Comparison of ENCODE assay signal across 17 cellular contexts in the genomic region with DNA sequence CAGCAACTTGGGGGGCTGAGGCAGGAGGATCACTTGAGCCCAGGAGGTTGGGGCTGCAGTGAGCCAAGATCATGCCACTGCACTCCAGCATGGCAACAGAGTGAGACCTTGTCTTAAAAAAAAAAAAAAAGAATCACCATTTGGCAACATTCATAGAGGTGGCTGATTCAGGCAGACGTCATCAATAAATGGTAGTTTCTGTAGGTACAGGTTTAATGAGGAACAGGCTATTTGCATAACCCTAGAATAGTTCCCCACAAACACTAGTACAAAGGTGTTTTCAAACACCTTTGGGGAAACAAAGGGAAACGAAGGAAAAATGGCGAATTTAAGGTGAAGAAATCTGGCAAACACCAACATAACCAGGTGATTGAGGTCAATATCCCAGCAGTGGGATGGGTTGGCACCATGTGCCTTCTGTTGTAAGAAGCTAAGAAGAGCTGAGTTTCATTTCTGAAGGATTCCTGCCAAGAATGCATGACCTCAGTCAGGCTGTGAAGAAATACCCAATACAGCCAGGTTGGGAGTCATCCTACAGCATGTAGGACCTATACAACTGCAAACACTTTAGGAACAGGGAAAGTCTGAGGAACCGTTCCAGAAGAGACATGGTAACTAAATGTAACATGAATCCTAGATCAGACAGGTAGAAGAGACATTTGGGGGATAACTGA. TPM values are rescaled to one million over a fixed set of nuclear protein-coding genes. Genes with fewer than 3 reads are reported as not detected.
A peak's percentile ranks its signal among the peaks of the same experiment; 100 is the strongest.
DNase-seq lines count a peak whose midpoint lies in the region; ATAC-seq and TF ChIP-seq lines count a peak whose summit lies in the region.
"Had no signal": no experiment of that assay in that cellular context is flagged by ENCODE, and none has a peak within 500 bp of the region (broad histone marks: within the 10 kb centered on the region; RNA-seq: fewer than 3 reads in every experiment).

No MANE protein-coding gene starts in this region.

- no peaks in the 10 kb centered on the region for H3K36me3 Mint-ChIP-seq in activated CD4-positive, alpha-beta memory T cell treated with anti-CD3 and anti-CD28 coated beads for 36 hours
- H3K36me3 Mint-ChIP-seq: mesothelial cell of epicardium had no signal

- H3K4me1 Mint-ChIP-seq in activated CD4-positive, alpha-beta memory T cell treated with anti-CD3 and anti-CD28 coated beads for 36 hours (ENCODE audit: low read depth): peaks cover 8% of the 10 kb centered on the region

- no peak overlapping the region for H2BK5ac ChIP-seq in mesendoderm (ENCODE audit: low read length)

- no peak overlapping the region for H2BK15ac ChIP-seq in mesendoderm (replicated peaks; ENCODE audit: low read depth)

- no peak overlapping the region for H3K18ac ChIP-seq in mesendoderm (ENCODE audit: low read length)

- no peaks in the 10 kb centered on the region for H3K9me3 ChIP-seq in MG63

- intact Hi-C loops in activated CD4-positive, alpha-beta memory T cell treated with anti-CD3 and anti-CD28 coated beads for 36 hours (cut with micrococcal nuclease): no loop called here

- H3K4me3 Mint-ChIP-seq in activated CD4-positive, alpha-beta memory T cell treated with anti-CD3 and anti-CD28 coated beads for 36 hours: no peak overlapping the region
- H3K4me3 Mint-ChIP-seq: activated naive CD8-positive, alpha-beta T cell treated with anti-CD3 and anti-CD28 coated beads, Interleukin-2, amount 10 ng/mL, durations not matched to agents 7 days and 5 days; mesothelial cell of epicardium had no signal

- H3K4me2 ChIP-seq in mesendoderm (ENCODE audit: low read length): no peak overlapping the region

- no peak overlapping the region for H3K27ac ChIP-seq in mesendoderm (ENCODE audit: low read depth, low read length)
- H3K27ac ChIP-seq: WERI-Rb-1 had no signal

- H3K4me3 ChIP-seq in MG63 (no peak overlapping the region), mesendoderm (ENCODE audit: low read length) (no peak overlapping the region)

- no peaks in the 10 kb centered on the region for H3K79me2 ChIP-seq in mesendoderm (ENCODE audit: control insufficient read depth, insufficient read depth, low read length)

- no peak for TF ChIP-seq CTCF in omental fat pad (IDR thresholded peaks at IDR 0.05)

- no peak overlapping the region for H4K8ac ChIP-seq in mesendoderm (ENCODE audit: low read depth, low read length)

- no peak overlapping the region for H4K5ac ChIP-seq in mesendoderm (ENCODE audit: low read length)

- POLR2A ChIA-PET in activated CD4-positive, alpha-beta memory T cell treated with anti-CD3 and anti-CD28 coated beads for 36 hours (lab: Charles Lee): no interaction called here

- H3K4ac ChIP-seq in mesendoderm (ENCODE audit: low read depth, low read length): no peak overlapping the region

- H3K27me3 Mint-ChIP-seq in activated CD4-positive, alpha-beta memory T cell treated with anti-CD3 and anti-CD28 coated beads for 36 hours: peaks cover 6% of the 10 kb centered on the region

- H3K36me3 ChIP-seq in MG63: no peaks in the 10 kb centered on the region
- H3K36me3 ChIP-seq in mesendoderm (ENCODE audit: control insufficient read depth, insufficient read depth, low read length): no peaks in the 10 kb centered on the region
- H3K36me3 ChIP-seq: WERI-Rb-1 had no signal

- peaks cover 3% of the 10 kb centered on the region; the same call in 1 of the 2 replicates for H3K27me3 ChIP-seq in MG63
- H3K27me3 ChIP-seq in mesendoderm (ENCODE audit: insufficient read depth, low read length, poor library complexity): peaks cover 5% of the 10 kb centered on the region

- WGBS in mesendoderm (ENCODE audit: extremely low coverage, insufficient coverage, low lambda C conversion rate): no CpG with 5 or more reads among the region's 4 CpGs

- DNase-seq in AG20443 (ENCODE audit: low spot score) (peak; percentile 76), MG63 (peak; percentile 38), omental fat pad (ENCODE audit: low spot score) (no peak), T-helper 1 cell (no peak), NCI-H2029 (lab: John Stamatoyannopoulos, UW) (no peak), mesendoderm (no peak)
- DNase-seq in activated CD4-positive, alpha-beta memory T cell treated with anti-CD3 and anti-CD28 coated beads for 36 hours: no peak
- DNase-seq: activated naive CD8-positive, alpha-beta T cell treated with anti-CD3 and anti-CD28 coated beads, Interleukin-2, amount 10 ng/mL, durations not matched to agents 7 days and 5 days; effector memory CD4-positive, alpha-beta T cell; KBM-7; NCI-H1105; NCI-H2171; NCI-H82; WERI-Rb-1 had no signal

- H3K9ac ChIP-seq in mesendoderm (ENCODE audit: low read length): no peak overlapping the region

- H3K79me1 ChIP-seq in mesendoderm (ENCODE audit: low read length): no peaks in the 10 kb centered on the region

- no peak overlapping the region for H2BK120ac ChIP-seq in mesendoderm (ENCODE audit: low read depth, low read length)

- H3K56ac ChIP-seq in mesendoderm (ENCODE audit: low read length): no peak overlapping the region

- CTCF ChIA-PET in activated CD4-positive, alpha-beta memory T cell treated with anti-CD3 and anti-CD28 coated beads for 36 hours (lab: Charles Lee): no interaction called here

- H3K23ac ChIP-seq in mesendoderm (ENCODE audit: low read length): no peak overlapping the region

- H3K27ac Mint-ChIP-seq in activated CD4-positive, alpha-beta memory T cell treated with anti-CD3 and anti-CD28 coated beads for 36 hours: no peak overlapping the region
- H3K27ac Mint-ChIP-seq: activated naive CD8-positive, alpha-beta T cell treated with anti-CD3 and anti-CD28 coated beads, Interleukin-2, amount 10 ng/mL, durations not matched to agents 7 days and 5 days; mesothelial cell of epicardium had no signal

- ATAC-seq in esophagus mucosa (peak; percentile 85), omental fat pad (ENCODE audit: low FRiP score) (peak; percentile 53)

- H2AK5ac ChIP-seq in mesendoderm (ENCODE audit: low read length): no peak overlapping the region

- H3K9me3 Mint-ChIP-seq in activated CD4-positive, alpha-beta memory T cell treated with anti-CD3 and anti-CD28 coated beads for 36 hours: no peaks in the 10 kb centered on the region

- H3K4me1 ChIP-seq in mesendoderm (ENCODE audit: control insufficient read depth, low read depth, low read length): no peaks in the 10 kb centered on the region

RNA-seq across cellular contexts. Expression of gene LPAR3, which starts 5.6 kb away (rescaled TPM):
- 0.07 and 7.3 TPM in 2 replicates for total RNA-seq in MG63 (2014; rRNA removed; shearing (Covaris generic); ENCODE audit: low replicate concordance)
- total RNA-seq in esophagus mucosa (20.6 TPM), omental fat pad (under 1 TPM in 1 of 4 donors, not detected in 3; 0.72 TPM)
- under 1 TPM; 0.36 to 0.83 TPM for total RNA-seq in activated CD4-positive, alpha-beta memory T cell treated with anti-CD3 and anti-CD28 coated beads for 36 hours
- polyA plus RNA-seq in mesendoderm (2013, experiment 1 of 2): 6.3 TPM
- polyA plus RNA-seq in mesendoderm (2013, experiment 2 of 2): 6.6 TPM
- polyA plus RNA-seq: neural cell had no signal

Comparison
In these comparisons a context has a peak if more than half of its experiments do, and no peak if none do; other contexts are left out.
1. DNase-seq: peak in AG20443 (single experiment) and MG63 (single experiment); none in omental fat pad (single experiment), activated CD4-positive, alpha-beta memory T cell treated with anti-CD3 and anti-CD28 coated beads for 36 hours (single experiment), T-helper 1 cell (0 of 5), NCI-H2029 (single experiment) and mesendoderm (single experiment).